In the genomic region with DNA sequence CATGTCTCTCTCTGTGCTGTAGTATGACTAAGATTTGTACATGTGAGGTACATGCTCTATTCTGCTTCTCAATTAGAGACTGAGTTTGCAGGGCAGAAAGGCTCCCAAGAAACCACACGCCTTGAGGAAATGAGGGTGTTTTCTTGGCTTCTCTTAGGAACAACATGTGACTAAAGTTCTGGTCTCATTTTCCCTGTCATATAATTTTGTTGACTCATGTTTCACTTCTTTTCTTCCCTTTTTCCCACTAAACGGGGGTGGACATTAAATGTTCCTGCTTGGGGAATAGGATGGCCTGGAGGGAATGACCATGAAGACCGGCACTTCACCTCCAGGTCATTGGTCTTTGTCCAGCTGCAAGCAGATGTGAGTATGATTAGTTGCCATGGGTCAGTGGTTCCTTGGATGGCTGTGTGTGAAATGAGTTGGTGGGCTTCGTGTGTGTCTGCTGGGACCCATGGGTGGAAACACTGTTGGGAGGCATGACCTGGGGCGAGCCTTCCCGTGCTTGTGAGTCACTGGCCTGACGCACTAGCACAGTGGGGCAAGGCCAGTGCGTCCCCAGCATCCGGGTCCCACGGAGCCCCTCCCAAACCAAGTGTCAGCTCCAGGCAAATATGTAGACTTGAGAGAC, we compare ENCODE assay signal across 9 cellular contexts. TPM values are rescaled to one million over a fixed set of nuclear protein-coding genes. Genes with fewer than 3 reads are reported as not detected.
DNase-seq lines count a peak whose midpoint lies in the region; ATAC-seq and TF ChIP-seq lines count a peak whose summit lies in the region.
"Had no signal": no experiment of that assay in that cellular context is flagged by ENCODE, and none has a peak within 500 bp of the region (broad histone marks: within the 10 kb centered on the region; RNA-seq: fewer than 3 reads in every experiment).

No MANE protein-coding gene starts in this region.

- 24 to 50% methylated on average over 3 to 7 of the region's 10 CpGs for WGBS in gastroesophageal sphincter (ENCODE audit: low coverage in 1 of 2), 2 donors

- H3K4me1 ChIP-seq in ascending aorta (peaks cover 14 to 70% of the 10 kb centered on the region in 2 donors), gastroesophageal sphincter (peaks cover 13 to 84% (median 29%) of the 10 kb centered on the region in 3 donors)

- H3K9me3 ChIP-seq in ascending aorta = no peaks in the 10 kb centered on the region
- no peaks in the 10 kb centered on the region for H3K9me3 ChIP-seq in gastroesophageal sphincter

- no peak for TF ChIP-seq CTCF in BJ (IDR thresholded peaks at IDR 0.05; ENCODE audit: insufficient read depth, low read depth, low read length)
- TF ChIP-seq CTCF in ascending aorta (IDR thresholded peaks at IDR 0.05) = no peak
- TF ChIP-seq CTCF in gastroesophageal sphincter (IDR thresholded peaks at IDR 0.05) = no peak

- H3K4me3 ChIP-seq in BJ (ENCODE audit: low read depth, low read length) = no peak overlapping the region
- peak overlapping the region; percentile 2 to 3 for H3K4me3 ChIP-seq in ascending aorta
- no peak overlapping the region for H3K4me3 ChIP-seq in gastroesophageal sphincter

- POLR2A ChIA-PET in BJ (lab: Charles Lee) = no interaction called here

- peaks cover 3 to 7% of the 10 kb centered on the region in 2 donors for H3K9me3 Mint-ChIP-seq in effector memory CD8-positive, alpha-beta T cell

- intact Hi-C loops in ascending aorta (cut with DNase I) = loop anchor here (1.0 kb wide), 1 partner anchor 91 kb away; no protein-coding TSS in a partner anchor
- intact Hi-C loops in posterior vena cava (cut with DNase I) = no loop called here

- H3K27ac ChIP-seq in ascending aorta (peak overlapping the region; percentile 89 to 91), gastroesophageal sphincter (peak overlapping the region; percentile 75 to 88 (median 82))

- no peak overlapping the region for H3K4me3 Mint-ChIP-seq in effector memory CD8-positive, alpha-beta T cell

- DNase-seq in BJ (ENCODE audit: low read depth) (peak; percentile 74), ascending aorta (ENCODE audit: low spot score in 2 of 2) (peak in 1 of 2 donors; percentile 77), posterior vena cava (ENCODE audit: low spot score) (peak; percentile 92), NCI-H1417 (lab: John Stamatoyannopoulos, UW) (no peak)
- no peak for DNase-seq in effector memory CD8-positive, alpha-beta T cell
- DNase-seq in activated naive CD4-positive, alpha-beta T cell (lab: John Stamatoyannopoulos, UW) = no peak
- no peak for DNase-seq in activated naive CD4-positive, alpha-beta T cell treated with anti-CD3 and anti-CD28 coated beads, Interleukin-2, amount 50 U/mL, for 16 hours
- DNase-seq: NCI-H774 had no signal

- peaks cover 0 to 5% of the 10 kb centered on the region in 2 donors for H3K4me1 Mint-ChIP-seq in effector memory CD8-positive, alpha-beta T cell (ENCODE audit: low read depth in 2 of 2)

- peaks cover 0 to 22% of the 10 kb centered on the region in 2 donors for H3K27me3 Mint-ChIP-seq in effector memory CD8-positive, alpha-beta T cell

- CTCF ChIA-PET in BJ (lab: Yijun Ruan, JAX) = interaction anchor here (0.6 to 1.5 kb wide), 7 partner anchors 9 to 271 kb away, joined by 3 to 7 read pairs (median 3); no protein-coding TSS in a partner anchor

- H3K27me3 ChIP-seq in BJ (ENCODE audit: control insufficient read depth, insufficient read depth, low read length) (no peaks in the 10 kb centered on the region), ascending aorta (no peaks in the 10 kb centered on the region), gastroesophageal sphincter (no peaks in the 10 kb centered on the region)

- no peak for TF ChIP-seq POLR2A in gastroesophageal sphincter (IDR thresholded peaks at IDR 0.05)

- no peak overlapping the region for H3K27ac Mint-ChIP-seq in effector memory CD8-positive, alpha-beta T cell

- H3K36me3 ChIP-seq in BJ (ENCODE audit: control insufficient read depth, insufficient read depth, low read length) = no peaks in the 10 kb centered on the region
- H3K36me3 ChIP-seq in ascending aorta = no peaks in the 10 kb centered on the region
- no peaks in the 10 kb centered on the region for H3K36me3 ChIP-seq in gastroesophageal sphincter

- no peak for TF ChIP-seq EP300 in gastroesophageal sphincter (IDR thresholded peaks at IDR 0.05)

- no peaks in the 10 kb centered on the region for H3K36me3 Mint-ChIP-seq in effector memory CD8-positive, alpha-beta T cell (ENCODE audit: insufficient read depth)

- ATAC-seq in gastroesophageal sphincter = peak; percentile 75
- ATAC-seq in effector memory CD8-positive, alpha-beta T cell (replicated peaks) = no peak

RNA-seq across cellular contexts. Expression of gene COL4A1, which starts 56.6 kb away (rescaled TPM):
- 345 and 375 TPM in 2 replicates for polyA plus RNA-seq in BJ (2011; rRNA removed)
- 346 and 360 TPM in 2 replicates for polyA minus RNA-seq in BJ (2011; rRNA and poly(A)+ RNA removed)
- total RNA-seq in ascending aorta (756 TPM), gastroesophageal sphincter (100 to 1,000 TPM; 278 to 618 (median 440) TPM), posterior vena cava (1,000 to 10,000 TPM in 1 of 2 donors, 100 to 1,000 TPM in 1; 830 to 1,061 TPM)

RNA-seq across cellular contexts. Expression of gene COL4A2, which starts 56.7 kb away (rescaled TPM):
- polyA plus RNA-seq in BJ (2011; rRNA removed) = 410 and 886 TPM in 2 replicates
- 205 and 240 TPM in 2 replicates for polyA minus RNA-seq in BJ (2011; rRNA and poly(A)+ RNA removed)
- 1,227 TPM for total RNA-seq in ascending aorta
- 100 to 1,000 TPM; 478 to 945 (median 543) TPM for total RNA-seq in gastroesophageal sphincter
- total RNA-seq in posterior vena cava = 100 to 1,000 TPM; 816 to 963 TPM

Comparison
In these comparisons a context has a peak if more than half of its experiments do, and no peak if none do; other contexts are left out.
1. DNase-seq: peak in BJ (single experiment) and posterior vena cava (single experiment); none in effector memory CD8-positive, alpha-beta T cell (0 of 3), NCI-H1417 (0 of 3), activated naive CD4-positive, alpha-beta T cell (0 of 4) and activated naive CD4-positive, alpha-beta T cell treated with anti-CD3 and anti-CD28 coated beads, Interleukin-2, amount 50 U/mL, for 16 hours (single experiment).
2. H3K4me3 ChIP-seq: peak in ascending aorta (2 of 2); none in BJ (single experiment) and gastroesophageal sphincter (0 of 2).